28 cellular contexts compared by ENCODE assay signal in the genomic region with DNA sequence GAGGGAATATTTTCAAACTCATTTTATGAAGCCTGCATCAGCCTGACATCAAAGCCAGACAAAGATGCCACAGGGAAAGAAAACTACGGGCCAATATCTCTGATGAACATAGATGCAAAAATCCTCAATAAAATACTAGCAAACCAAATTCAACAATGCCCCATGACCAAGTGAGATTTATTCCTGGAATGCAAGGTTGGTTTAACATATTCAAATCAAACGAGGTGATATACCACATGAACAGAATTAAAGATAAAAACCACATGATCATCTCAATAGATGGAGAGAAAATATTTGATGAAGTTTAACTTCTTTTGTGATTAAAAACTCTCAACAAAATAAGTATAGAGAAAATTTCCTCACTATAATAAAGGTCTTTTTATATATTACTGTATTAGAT.
"Had no signal": no experiment of that assay in that cellular context is flagged by ENCODE, and none has a peak within 500 bp of the region (broad histone marks: within the 10 kb centered on the region; RNA-seq: fewer than 3 reads in every experiment).

No MANE protein-coding gene starts in this region.

- H3K36me3 ChIP-seq: colonic mucosa, WERI-Rb-1 had no signal

- DNase-seq: activated CD4-positive, alpha-beta memory T cell treated with anti-CD3 and anti-CD28 coated beads, Interleukin-2, amount 10 ng/mL, durations not matched to agents 7 days and 5 days; activated CD4-positive, alpha-beta T cell treated with anti-CD3 and anti-CD28 coated beads for 36 hours; activated CD4-positive, alpha-beta T cell treated with anti-CD3 and anti-CD28 coated beads, Interleukin-2, amount 10 ng/mL, durations not matched to agents 24 days and 14 days; activated CD4-positive, alpha-beta T cell treated with anti-CD3 and anti-CD28 coated beads, Interleukin-2, amount 50 U/mL, for 4 hours; activated CD4-positive, CD25-positive, alpha-beta regulatory T cell; activated CD4-positive, CD25-positive, alpha-beta regulatory T cell treated with anti-CD3 and anti-CD28 coated beads, Interleukin-2, amount 50 U/mL, for 72 hours; activated CD8-positive, alpha-beta memory T cell treated with anti-CD3 and anti-CD28 coated beads, Interleukin-2, amount 50 U/mL, for 48 hours; activated gamma-delta T cell; activated naive CD4-positive, alpha-beta T cell; activated naive CD4-positive, alpha-beta T cell treated with anti-CD3 and anti-CD28 coated beads, Interleukin-2, amount 10 ng/mL, durations not matched to agents 7 days and 5 days; activated naive CD8-positive, alpha-beta T cell treated with anti-CD3 and anti-CD28 coated beads, Interleukin-2, amount 10 ng/mL, durations not matched to agents 7 days and 5 days; activated T-cell treated with anti-CD3 and anti-CD28 coated beads for 4 hours; activated T-cell treated with anti-CD3 and anti-CD28 coated beads, Interleukin-2, amount 50 U/mL, for 24 hours; activated T-cell treated with anti-CD3 and anti-CD28 coated beads, Interleukin-2, amount 50 U/mL, for 72 hours; amniotic stem cell; anterior cingulate cortex; body of pancreas; central memory CD4-positive, alpha-beta T cell; cerebellar nuclear complex; colonic mucosa; effector CD8-positive, alpha-beta T cell; foreskin fibroblast; head of caudate nucleus; hippocampal formation; T1000; WERI-Rb-1 had no signal

- H3K27me3 ChIP-seq: body of pancreas, colonic mucosa had no signal

- H3K9me3 ChIP-seq: body of pancreas, colonic mucosa had no signal

- H3K4me1 ChIP-seq: body of pancreas, colonic mucosa had no signal

- H3K27ac ChIP-seq: body of pancreas, colonic mucosa, WERI-Rb-1 had no signal

- ATAC-seq: activated CD4-positive, alpha-beta T cell treated with anti-CD3 and anti-CD28 coated beads for 36 hours; activated naive CD4-positive, alpha-beta T cell treated with anti-CD3 and anti-CD28 coated beads, Interleukin-2, amount 50 U/mL, for 72 hours; activated T-cell treated with anti-CD3 and anti-CD28 coated beads, Interleukin-2, amount 50 U/mL, for 72 hours; body of pancreas; esophagus mucosa had no signal

- H3K4me3 ChIP-seq: body of pancreas, colonic mucosa had no signal
